21 cellular contexts compared by ENCODE assay signal in genomic region chr6:43907789-43908472, GRCh38.
DNase-seq lines count a peak whose midpoint lies in the region; ATAC-seq, FAIRE-seq and TF ChIP-seq lines count a peak whose summit lies in the region.
"Had no signal": no experiment of that assay in that cellular context is flagged by ENCODE, and none has a peak within 500 bp of the region (broad histone marks: within the 10 kb centered on the region; RNA-seq: fewer than 3 reads in every experiment).

No MANE protein-coding gene starts in this region.

- no peaks in the 10 kb centered on the region for H3K9me3 Mint-ChIP-seq in glutamatergic neuron (ENCODE audit: unreplicated experiment)
- H3K9me3 Mint-ChIP-seq: CD4-positive, alpha-beta T cell had no signal

- DNase-seq in A549 (ENCODE audit: low read depth in 1 of 2, low spot score in 1 of 2) (no peak), glutamatergic neuron (peak; percentile 34), left lobe of liver (ENCODE audit: low spot score) (no peak), DMS114 treated with DMSO at 0.1 percent for 48 hours (lab: John Stamatoyannopoulos, UW; ENCODE audit: unreplicated experiment) (no peak), AML-193 (lab: John Stamatoyannopoulos, UW) (no peak)
- DNase-seq: Caco-2; CD4-positive, alpha-beta T cell; DMS53; GF-D8; MG63; NCI-H1417 treated with DMSO at 0.1 percent for 48 hours; NCI-H187; NCI-H446 treated with DMSO at 0.1 percent for 48 hours; NCI-H69; PC-9 had no signal

- H3K4me1 ChIP-seq in A549 (peaks cover 36% of the 10 kb centered on the region), HEK293 (ENCODE audit: control insufficient read depth, insufficient read depth, low read length) (no peaks in the 10 kb centered on the region; the same call in 1 of the 2 replicates)
- H3K4me1 ChIP-seq: BLaER1 had no signal

- H3K4me2 ChIP-seq in A549, result no peak overlapping the region
- H3K4me2 ChIP-seq: BLaER1, PC-9 had no signal

- CTCF ChIA-PET in A549 (lab: Yijun Ruan, JAX) (interaction anchor here (1.4 to 2.3 kb wide), 2 partner anchors 11 to 166 kb away, joined by 4 to 7 read pairs; no protein-coding TSS in a partner anchor), HEK293 (lab: Yijun Ruan, JAX) (interaction anchor here (0.5 to 1.4 kb wide), 4 partner anchors 18 to 190 kb away, joined by 3 to 4 read pairs (median 3); no protein-coding TSS in a partner anchor)

- TF ChIP-seq CTCF in A549 (IDR thresholded peaks at IDR 0.05) (no peak), HEK293 (tag by site-specific recombination; IDR thresholded peaks at IDR 0.05) (no peak), glutamatergic neuron (IDR thresholded peaks at IDR 0.05; ENCODE audit: partially characterized antibody, unreplicated experiment) (no peak)

- H3K27ac ChIP-seq in A549 (peak overlapping the region; percentile 74 to 96; a peak in 4 of 6 replicates), HEK293 (ENCODE audit: extremely low read depth, low read depth, low read length) (no peak overlapping the region)
- H3K27ac ChIP-seq: BLaER1, PC-9, SJSA1 had no signal

- TF ChIP-seq POLR2A in A549 (IDR thresholded peaks at IDR 0.05; ENCODE audit: low read length), result no peak

- H3K36me3 ChIP-seq in HEK293 (ENCODE audit: control insufficient read depth in 2 of 2, insufficient read depth in 1 of 2, low read length in 2 of 2), result no peaks in the 10 kb centered on the region
- H3K36me3 ChIP-seq: BLaER1, MG63, SJSA1 had no signal

- H3K4me3 Mint-ChIP-seq in glutamatergic neuron (ENCODE audit: unreplicated experiment), result no peak overlapping the region
- H3K4me3 Mint-ChIP-seq: CD4-positive, alpha-beta T cell had no signal

- H3K9me3 ChIP-seq in A549 (no peaks in the 10 kb centered on the region), HEK293 (ENCODE audit: control insufficient read depth, insufficient read depth, low read depth, low read length) (no peaks in the 10 kb centered on the region)
- H3K9me3 ChIP-seq: BLaER1, Caco-2, MG63, SJSA1 had no signal

- 50% methylated on average over 2 of the region's 4 CpGs for WGBS in A549 (ENCODE audit: missing lambda C conversion rate)

- H3K4me1 Mint-ChIP-seq in glutamatergic neuron (ENCODE audit: low read depth, unreplicated experiment), result peaks cover 6% of the 10 kb centered on the region

- no peak for FAIRE-seq in A549 (lab: Jason Lieb, UNC)
- FAIRE-seq: H54 had no signal

- POLR2A ChIA-PET in A549 (lab: Yijun Ruan, JAX) (no interaction called here), HEK293 (lab: Yijun Ruan, JAX) (no interaction called here)

- H3K36me3 Mint-ChIP-seq in glutamatergic neuron (ENCODE audit: unreplicated experiment), result no peaks in the 10 kb centered on the region

- no peak overlapping the region for H3K27ac Mint-ChIP-seq in glutamatergic neuron (ENCODE audit: unreplicated experiment)
- H3K27ac Mint-ChIP-seq: CD4-positive, alpha-beta T cell had no signal

- H3K4me3 ChIP-seq in A549 (no peak overlapping the region), HEK293 (ENCODE audit: low read depth, low read length) (no peak overlapping the region)
- H3K4me3 ChIP-seq: BLaER1, MG63, PC-9, SJSA1 had no signal

- no peak for TF ChIP-seq RAD21 in A549 (conservative IDR thresholded peaks at IDR 0.05 in 1 of 2, IDR thresholded peaks at IDR 0.05 in 1 of 2)

- peaks cover 7% of the 10 kb centered on the region for H3K27me3 Mint-ChIP-seq in glutamatergic neuron (ENCODE audit: unreplicated experiment)
- H3K27me3 Mint-ChIP-seq: CD4-positive, alpha-beta T cell had no signal

- no peak for TF ChIP-seq EP300 in A549 (IDR thresholded peaks at IDR 0.05)

- ATAC-seq in A549, result no peak
- ATAC-seq in left lobe of liver, result peak; percentile 39
- no peak for ATAC-seq in GM18861 (IDR thresholded peaks at IDR 0.05; ENCODE audit: unreplicated experiment)
- no peak for ATAC-seq in HG02973 (IDR thresholded peaks at IDR 0.05; ENCODE audit: unreplicated experiment)

TF ChIP-seq in A549, 52 proteins besides CTCF, POLR2A, EP300 and RAD21:
- TF ChIP-seq ZFP36 (IDR thresholded peaks at IDR 0.05; ENCODE audit: borderline replicate concordance, partially characterized antibody) (peak; percentile 24), CBX8 (IDR thresholded peaks at IDR 0.05) (no peak)

TF ChIP-seq in HEK293, 187 proteins besides CTCF, POLR2A, EP300 and RAD21:
- TF ChIP-seq ZNF449 (tag by site-specific recombination; IDR thresholded peaks at IDR 0.05) (no peak), MEIS1 (CRISPR knock-in tag; IDR thresholded peaks at IDR 0.05; ENCODE audit: borderline replicate concordance) (no peak), SCRT2 (tag by site-specific recombination; IDR thresholded peaks at IDR 0.05) (no peak), OVOL3 (tag by site-specific recombination; IDR thresholded peaks at IDR 0.05) (no peak), OSR2 (tag by site-specific recombination; IDR thresholded peaks at IDR 0.05) (no peak), ZNF768 (tag by site-specific recombination; IDR thresholded peaks at IDR 0.05) (peak; percentile 80), BCL11A (tag by site-specific recombination; IDR thresholded peaks at IDR 0.05; ENCODE audit: low read depth) (no peak)
- TF ChIP-seq, protein P1, sequence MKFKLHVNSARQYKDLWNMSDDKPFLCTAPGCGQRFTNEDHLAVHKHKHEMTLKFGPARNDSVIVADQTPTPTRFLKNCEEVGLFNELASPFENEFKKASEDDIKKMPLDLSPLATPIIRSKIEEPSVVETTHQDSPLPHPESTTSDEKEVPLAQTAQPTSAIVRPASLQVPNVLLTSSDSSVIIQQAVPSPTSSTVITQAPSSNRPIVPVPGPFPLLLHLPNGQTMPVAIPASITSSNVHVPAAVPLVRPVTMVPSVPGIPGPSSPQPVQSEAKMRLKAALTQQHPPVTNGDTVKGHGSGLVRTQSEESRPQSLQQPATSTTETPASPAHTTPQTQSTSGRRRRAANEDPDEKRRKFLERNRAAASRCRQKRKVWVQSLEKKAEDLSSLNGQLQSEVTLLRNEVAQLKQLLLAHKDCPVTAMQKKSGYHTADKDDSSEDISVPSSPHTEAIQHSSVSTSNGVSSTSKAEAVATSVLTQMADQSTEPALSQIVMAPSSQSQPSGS (tag by site-specific recombination; IDR thresholded peaks at IDR 0.05; ENCODE audit: low read depth), result no peak
